In the genomic region with DNA sequence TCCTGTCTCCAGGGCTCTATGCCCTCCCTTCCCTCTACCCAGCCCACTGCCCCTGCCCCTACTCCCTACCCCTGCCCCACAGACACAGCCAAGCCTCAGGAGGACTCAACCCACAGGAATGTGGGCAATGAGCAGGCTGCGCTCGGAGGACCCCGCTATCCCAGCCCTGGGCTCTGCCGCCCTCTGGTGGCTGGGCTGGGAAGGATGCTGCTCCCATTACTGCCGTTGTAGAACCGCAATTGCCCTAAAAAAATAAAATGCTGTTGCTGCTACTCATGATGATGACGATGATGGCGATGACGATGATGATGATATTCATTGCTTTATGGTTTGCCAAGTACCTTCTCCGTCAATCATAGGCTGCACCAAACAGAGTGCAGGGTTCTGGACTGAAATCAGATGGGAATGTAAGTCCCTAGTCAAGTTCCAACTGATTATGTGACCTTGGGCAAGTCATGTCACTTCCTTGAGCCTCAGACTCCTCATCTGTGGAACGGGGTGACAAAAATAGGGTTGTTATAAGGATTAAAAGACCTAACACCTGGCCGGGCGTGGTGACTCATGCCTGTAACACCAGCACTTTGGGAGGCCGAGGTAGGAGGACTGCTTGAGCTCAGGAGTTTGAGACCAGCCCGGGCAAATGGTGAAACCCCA, we compare ENCODE assay signal across 8 cellular contexts. TPM values are rescaled to one million over a fixed set of nuclear protein-coding genes. Genes with fewer than 3 reads are reported as not detected.
DNase-seq lines count a peak whose midpoint lies in the region; ATAC-seq and TF ChIP-seq lines count a peak whose summit lies in the region.

No MANE protein-coding gene starts in this region.

- TF ChIP-seq CTCF in Caco-2 (IDR thresholded peaks at IDR 0.05; ENCODE audit: insufficient read depth in 1 of 2, low read depth in 1 of 2, low read length in 1 of 2, severe bottlenecking in 1 of 2, unreplicated experiment in 1 of 2), result peak; percentile 85 to 89
- peak; percentile 83 for TF ChIP-seq CTCF in neutrophil (IDR thresholded peaks at IDR 0.05)
- TF ChIP-seq CTCF in testis (IDR thresholded peaks at IDR 0.05), result peak; percentile 94 to 96 (median 96)

- DNase-seq in Caco-2, result peak; percentile 73 to 85
- DNase-seq in HS-27A (ENCODE audit: low read depth), result peak; percentile 68
- peak; percentile 75 for DNase-seq in RPMI7951 (ENCODE audit: low read depth)
- peak; percentile 81 for DNase-seq in fibroblast of peridontal ligament (ENCODE audit: extremely low read depth)
- peak; percentile 83 for DNase-seq in testis
- no peak for DNase-seq in GF-D8 (lab: John Stamatoyannopoulos, UW)

- no peak overlapping the region for H3K27ac Mint-ChIP-seq in Caco-2 (ENCODE audit: unreplicated experiment)
- H3K27ac Mint-ChIP-seq in activated T-helper 17 cell treated with anti-CD3 and anti-CD28 coated beads, Interleukin-2, amount 50 U/mL, for 72 hours, result no peak overlapping the region

- peak; percentile 86 for ATAC-seq in activated T-helper 17 cell treated with anti-CD3 and anti-CD28 coated beads, Interleukin-2, amount 50 U/mL, for 72 hours (replicated peaks)

- H3K27me3 ChIP-seq in Caco-2 (replicated peaks; ENCODE audit: control insufficient read depth, insufficient read depth, low read length), result no peaks in the 10 kb centered on the region
- peaks cover 14% of the 10 kb centered on the region for H3K27me3 ChIP-seq in neutrophil
- H3K27me3 ChIP-seq in testis, result no peaks in the 10 kb centered on the region

- peaks cover 26% of the 10 kb centered on the region for H3K4me1 ChIP-seq in Caco-2
- H3K4me1 ChIP-seq in neutrophil (ENCODE audit: control insufficient read depth in 1 of 2, insufficient read depth in 1 of 2, low read depth in 1 of 2, low read length in 1 of 2), result no peaks in the 10 kb centered on the region
- H3K4me1 ChIP-seq in testis, result no peaks in the 10 kb centered on the region

- POLR2A ChIA-PET in Caco-2 (lab: Charles Lee), result no interaction called here

- no peaks in the 10 kb centered on the region for H3K27me3 Mint-ChIP-seq in Caco-2 (ENCODE audit: insufficient read depth, unreplicated experiment)
- peaks cover 7% of the 10 kb centered on the region for H3K27me3 Mint-ChIP-seq in activated T-helper 17 cell treated with anti-CD3 and anti-CD28 coated beads, Interleukin-2, amount 50 U/mL, for 72 hours

- TF ChIP-seq POLR2A in testis (IDR thresholded peaks at IDR 0.05), result no peak

- H3K4me3 ChIP-seq in Caco-2 (ENCODE audit: low read depth, low read length) (no peak overlapping the region), neutrophil (ENCODE audit: low read depth in 1 of 2, low read length in 1 of 2) (no peak overlapping the region), testis (no peak overlapping the region)

- H3K9me3 Mint-ChIP-seq in Caco-2 (ENCODE audit: unreplicated experiment), result no peaks in the 10 kb centered on the region
- no peaks in the 10 kb centered on the region for H3K9me3 Mint-ChIP-seq in activated T-helper 17 cell treated with anti-CD3 and anti-CD28 coated beads, Interleukin-2, amount 50 U/mL, for 72 hours

- no peaks in the 10 kb centered on the region for H3K36me3 Mint-ChIP-seq in Caco-2 (ENCODE audit: insufficient read depth, unreplicated experiment)
- H3K36me3 Mint-ChIP-seq in activated T-helper 17 cell treated with anti-CD3 and anti-CD28 coated beads, Interleukin-2, amount 50 U/mL, for 72 hours (ENCODE audit: low read depth), result no peaks in the 10 kb centered on the region

- H3K9me3 ChIP-seq in Caco-2 (no peaks in the 10 kb centered on the region), neutrophil (no peaks in the 10 kb centered on the region), testis (no peaks in the 10 kb centered on the region)

- CTCF ChIA-PET in Caco-2 (lab: Charles Lee), result interaction anchor here (1.7 to 4.0 kb wide), 2 partner anchors 109 kb away, joined by 23 to 24 read pairs; no protein-coding TSS in a partner anchor

- WGBS in testis, 2 donors, result 34 to 37% methylated on average over 15 of the region's 15 CpGs

- H3K4me3 Mint-ChIP-seq in Caco-2 (ENCODE audit: unreplicated experiment), result no peak overlapping the region
- no peak overlapping the region for H3K4me3 Mint-ChIP-seq in activated T-helper 17 cell treated with anti-CD3 and anti-CD28 coated beads, Interleukin-2, amount 50 U/mL, for 72 hours

- H3K27ac ChIP-seq in neutrophil, result no peak overlapping the region
- no peak overlapping the region for H3K27ac ChIP-seq in testis

- no TSS peak for BruUV-seq in Caco-2 (replicated peaks; lab: Mats Ljungman, UMichigan)

- intact Hi-C loops in Caco-2 (cut with micrococcal nuclease; ENCODE audit: unreplicated experiment), result loop anchor here (1.0 to 5.0 kb wide), 3 partner anchors 32 to 109 kb away; a partner anchor contains a TSS
- intact Hi-C loops in testis (cut with DNase I; ENCODE audit: low total_unique reads), result loop anchor here (2.0 kb wide), 1 partner anchor 109 kb away; no protein-coding TSS in a partner anchor

- H3K36me3 ChIP-seq in Caco-2 (ENCODE audit: control insufficient read depth, insufficient read depth, low read length) (no peaks in the 10 kb centered on the region), neutrophil (no peaks in the 10 kb centered on the region), testis (ENCODE audit: low read depth, missing control alignments) (no peaks in the 10 kb centered on the region)

- peaks cover 15% of the 10 kb centered on the region for H3K4me1 Mint-ChIP-seq in Caco-2 (ENCODE audit: low read depth, unreplicated experiment)
- no peaks in the 10 kb centered on the region for H3K4me1 Mint-ChIP-seq in activated T-helper 17 cell treated with anti-CD3 and anti-CD28 coated beads, Interleukin-2, amount 50 U/mL, for 72 hours

RNA-seq across cellular contexts. Expression of a gene that starts 24.6 kb away (rescaled TPM):
- total RNA-seq in Caco-2 (2022) (7.7 and 8.0 TPM in 2 replicates), testis (10 to 100 TPM in 1 of 2 donors, 1 to 10 TPM in 1; 8.5 to 10.1 TPM)
- total RNA-seq in RPMI7951 (2014; rRNA removed; shearing (Covaris generic)), result 8.3 and 10.7 TPM in 2 replicates
- total RNA-seq in activated T-helper 17 cell treated with anti-CD3 and anti-CD28 coated beads, Interleukin-2, amount 50 U/mL, for 72 hours, result 10 to 100 TPM in 1 of 2 donors, 1 to 10 TPM in 1; 7.5 to 10.0 TPM
- polyA plus RNA-seq in testis (ENCODE audit: insufficient read depth, low read depth, low replicate concordance), result 6.0 TPM

RNA-seq across cellular contexts. Expression of a gene that starts 32.0 kb away (rescaled TPM):
- total RNA-seq in Caco-2 (2022) (31.2 and 37.8 TPM in 2 replicates), testis (10 to 100 TPM in 1 of 2 donors, 1 to 10 TPM in 1; 5.7 to 14.1 TPM)
- 47.1 and 53.4 TPM in 2 replicates for total RNA-seq in RPMI7951 (2014; rRNA removed; shearing (Covaris generic))
- under 1 TPM in 1 of 2 donors, not detected in 1; 0.13 TPM for total RNA-seq in activated T-helper 17 cell treated with anti-CD3 and anti-CD28 coated beads, Interleukin-2, amount 50 U/mL, for 72 hours
- polyA plus RNA-seq in testis (ENCODE audit: insufficient read depth, low read depth, low replicate concordance), result 5.1 TPM

RNA-seq across cellular contexts. Expression of a gene that starts 49.1 kb away (rescaled TPM):
- total RNA-seq in Caco-2 (2022) (2.1 and 4.2 TPM in 2 replicates), testis (10 to 100 TPM; 11.1 to 11.8 TPM)
- total RNA-seq in RPMI7951 (2014; rRNA removed; shearing (Covaris generic)), result 2.4 and 6.5 TPM in 2 replicates
- 1 to 10 TPM; 3.1 to 7.5 TPM for total RNA-seq in activated T-helper 17 cell treated with anti-CD3 and anti-CD28 coated beads, Interleukin-2, amount 50 U/mL, for 72 hours
- 10.6 TPM for polyA plus RNA-seq in testis (ENCODE audit: insufficient read depth, low read depth, low replicate concordance)

Comparison
In these comparisons a context has a peak if more than half of its experiments do, and no peak if none do; other contexts are left out.
1. RNA of a gene that starts 32.0 kb away (total RNA-seq): 47.1 to 53.4 TPM in RPMI7951, 31.2 to 37.8 TPM in Caco-2 and 5.7 to 14.1 TPM in testis; 0.13 TPM in activated T-helper 17 cell treated with anti-CD3 and anti-CD28 coated beads, Interleukin-2, amount 50 U/mL, for 72 hours; every median in the first group is over 4 times any median in the second.
2. Peak in every context shown above with its lines, with median percentiles within 50 percentile points of each other: CTCF ChIP-seq.